ENCODE assay signal across 15 cellular contexts in genomic region chr5:41747708-41748107, GRCh38.
DNase-seq lines count a peak whose midpoint lies in the region; FAIRE-seq and TF ChIP-seq lines count a peak whose summit lies in the region.
"Had no signal": no experiment of that assay in that cellular context is flagged by ENCODE, and none has a peak within 500 bp of the region (broad histone marks: within the 10 kb centered on the region; RNA-seq: fewer than 3 reads in every experiment).

No MANE protein-coding gene starts in this region.

- H3K4me3 Mint-ChIP-seq in activated CD4-positive, alpha-beta T cell treated with anti-CD3 and anti-CD28 coated beads, Interleukin-2, amount 10 ng/mL, durations not matched to agents 7 days and 5 days: no peak overlapping the region
- H3K4me3 Mint-ChIP-seq: CD8-positive, alpha-beta memory T cell had no signal

- no peak for FAIRE-seq in H54 (lab: Jason Lieb, UNC)
- FAIRE-seq: GM12878, GM18507 had no signal

- H3K27ac Mint-ChIP-seq in activated CD4-positive, alpha-beta T cell treated with anti-CD3 and anti-CD28 coated beads, Interleukin-2, amount 10 ng/mL, durations not matched to agents 7 days and 5 days: no peak overlapping the region
- H3K27ac Mint-ChIP-seq: CD8-positive, alpha-beta memory T cell had no signal

- peaks cover 6% of the 10 kb centered on the region for H3K9me3 Mint-ChIP-seq in activated CD4-positive, alpha-beta T cell treated with anti-CD3 and anti-CD28 coated beads, Interleukin-2, amount 10 ng/mL, durations not matched to agents 7 days and 5 days

- H3K27ac ChIP-seq in VCaP (peak overlapping the region; percentile 11; the same call in 1 of the 2 replicates), smooth muscle cell (ENCODE audit: low read depth) (peak overlapping the region; percentile 19)
- H3K27ac ChIP-seq: 22Rv1, BLaER1, GM23248 had no signal

- TF ChIP-seq CTCF in VCaP (conservative IDR thresholded peaks at IDR 0.05) (no peak), smooth muscle cell (IDR thresholded peaks at IDR 0.05; ENCODE audit: borderline replicate concordance, insufficient read depth, poor library complexity, severe bottlenecking) (no peak)

- H3K4me1 Mint-ChIP-seq in activated CD4-positive, alpha-beta T cell treated with anti-CD3 and anti-CD28 coated beads, Interleukin-2, amount 10 ng/mL, durations not matched to agents 7 days and 5 days: peaks cover 4% of the 10 kb centered on the region
- H3K4me1 Mint-ChIP-seq: CD8-positive, alpha-beta memory T cell had no signal

- no peak for TF ChIP-seq POLR2A in H54 (IDR thresholded peaks at IDR 0.05; ENCODE audit: low read depth, low read length)

- CTCF ChIA-PET in activated CD4-positive, alpha-beta T cell treated with anti-CD3 and anti-CD28 coated beads, Interleukin-2, amount 10 ng/mL, durations not matched to agents 7 days and 5 days (lab: Charles Lee): no interaction called here

- H3K4me2 ChIP-seq in smooth muscle cell: peak overlapping the region; percentile 16
- H3K4me2 ChIP-seq: BLaER1 had no signal

- no peaks in the 10 kb centered on the region for H3K79me2 ChIP-seq in smooth muscle cell (ENCODE audit: low read depth)

- no peak overlapping the region for H3K9ac ChIP-seq in smooth muscle cell (ENCODE audit: low read depth)
- H3K9ac ChIP-seq: BLaER1, GM23248 had no signal

- H3K4me1 ChIP-seq in smooth muscle cell (ENCODE audit: low read depth): peaks cover 13% of the 10 kb centered on the region
- H3K4me1 ChIP-seq: BLaER1, Caco-2 had no signal

- H2AFZ ChIP-seq in smooth muscle cell (ENCODE audit: low read depth): no peak overlapping the region
- H2AFZ ChIP-seq: GM23248 had no signal

- DNase-seq in DMS 273 (lab: John Stamatoyannopoulos, UW; ENCODE audit: unreplicated experiment): peak; percentile 10
- no peak for DNase-seq in DMS 273 treated with DMSO at 0.1 percent for 48 hours (lab: John Stamatoyannopoulos, UW)
- no peak for DNase-seq in smooth muscle cell (lab: John Stamatoyannopoulos, UW; ENCODE audit: unreplicated experiment)
- no peak for DNase-seq in activated CD4-positive, alpha-beta T cell treated with anti-CD3 and anti-CD28 coated beads, Interleukin-2, amount 10 ng/mL, durations not matched to agents 7 days and 5 days
- no peak for DNase-seq in activated CD4-positive, CD25-positive, alpha-beta regulatory T cell (lab: John Stamatoyannopoulos, UW)
- no peak for DNase-seq in H54 (ENCODE audit: insufficient read length, low spot score)
- DNase-seq: Caco-2; CD8-positive, alpha-beta memory T cell; H7 had no signal

- no peaks in the 10 kb centered on the region for H3K27me3 Mint-ChIP-seq in activated CD4-positive, alpha-beta T cell treated with anti-CD3 and anti-CD28 coated beads, Interleukin-2, amount 10 ng/mL, durations not matched to agents 7 days and 5 days
- H3K27me3 Mint-ChIP-seq: CD8-positive, alpha-beta memory T cell had no signal

- H4K20me1 ChIP-seq in smooth muscle cell (ENCODE audit: low read depth): no peaks in the 10 kb centered on the region
- H4K20me1 ChIP-seq: BLaER1 had no signal

- no peaks in the 10 kb centered on the region for H3K9me3 ChIP-seq in smooth muscle cell (replicated peaks; ENCODE audit: low read depth)
- H3K9me3 ChIP-seq: Caco-2 had no signal

- H3F3A ChIP-seq in smooth muscle cell (ENCODE audit: low read depth): peaks cover 10% of the 10 kb centered on the region

- POLR2A ChIA-PET in activated CD4-positive, alpha-beta T cell treated with anti-CD3 and anti-CD28 coated beads, Interleukin-2, amount 10 ng/mL, durations not matched to agents 7 days and 5 days (lab: Charles Lee): no interaction called here

- no peaks in the 10 kb centered on the region for H3K36me3 ChIP-seq in smooth muscle cell (ENCODE audit: low read depth)

- 43% methylated on average over 1 of the region's 1 CpG for WGBS in smooth muscle cell (ENCODE audit: low lambda C conversion rate)

- no peak overlapping the region for H3K4me3 ChIP-seq in smooth muscle cell
- H3K4me3 ChIP-seq: BLaER1, GM12878, GM23248 had no signal

- H3K36me3 Mint-ChIP-seq in activated CD4-positive, alpha-beta T cell treated with anti-CD3 and anti-CD28 coated beads, Interleukin-2, amount 10 ng/mL, durations not matched to agents 7 days and 5 days (ENCODE audit: low read depth): peaks cover 38% of the 10 kb centered on the region

- H3K27me3 ChIP-seq in smooth muscle cell (ENCODE audit: low read depth): no peaks in the 10 kb centered on the region
- H3K27me3 ChIP-seq: BLaER1 had no signal
